In the genomic region with DNA sequence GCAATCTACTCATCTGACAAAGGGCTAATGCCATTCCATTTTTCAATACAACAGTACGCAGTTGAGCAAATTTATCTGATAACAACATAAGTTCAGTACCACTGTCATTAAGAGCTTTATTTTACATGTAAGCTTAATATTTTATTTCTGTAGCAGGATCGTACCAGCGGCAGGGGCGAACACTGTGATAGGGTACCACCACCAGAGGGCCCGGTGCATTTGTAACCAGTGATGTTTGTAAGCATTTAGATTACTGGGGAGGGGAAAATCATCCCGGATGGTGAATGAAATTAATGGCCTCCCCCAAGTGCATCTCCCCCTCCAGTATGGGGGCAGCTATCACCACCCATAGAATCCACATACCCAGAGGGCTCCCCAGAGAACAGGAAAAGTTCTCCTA, we compare ENCODE assay signal across 17 cellular contexts.
DNase-seq lines count a peak whose midpoint lies in the region; ATAC-seq and TF ChIP-seq lines count a peak whose summit lies in the region.
"Had no signal": no experiment of that assay in that cellular context is flagged by ENCODE, and none has a peak within 500 bp of the region (broad histone marks: within the 10 kb centered on the region; RNA-seq: fewer than 3 reads in every experiment).

No MANE protein-coding gene starts in this region.

- H3K4me3 Mint-ChIP-seq in neural progenitor cell: no peak overlapping the region
- H3K4me3 Mint-ChIP-seq in stimulated activated naive B cell treated with anti-CD40 and anti-IgM and Interleukin-4, amounts not matched to agents 10 μg/mL and 1 μg/mL and 100 μg/mL, for 72 hours: no peak overlapping the region
- H3K4me3 Mint-ChIP-seq: CD4-positive, alpha-beta memory T cell had no signal

- no peak overlapping the region for H3K27ac Mint-ChIP-seq in neural progenitor cell
- no peak overlapping the region for H3K27ac Mint-ChIP-seq in stimulated activated naive B cell treated with anti-CD40 and anti-IgM and Interleukin-4, amounts not matched to agents 10 μg/mL and 1 μg/mL and 100 μg/mL, for 72 hours
- H3K27ac Mint-ChIP-seq: CD4-positive, alpha-beta memory T cell had no signal

- no peaks in the 10 kb centered on the region for H3F3A ChIP-seq in neural progenitor cell (ENCODE audit: low read depth)

- H3K9me3 ChIP-seq in HCT116 (ENCODE audit: control insufficient read depth in 1 of 2, insufficient read depth in 1 of 2, low read depth in 1 of 2, low read length in 2 of 2): no peaks in the 10 kb centered on the region
- H3K9me3 ChIP-seq in WERI-Rb-1 (ENCODE audit: severe bottlenecking): peaks cover 6% of the 10 kb centered on the region
- H3K9me3 ChIP-seq in neural progenitor cell (ENCODE audit: low read depth): no peaks in the 10 kb centered on the region
- H3K9me3 ChIP-seq: BE2C, HAP-1 had no signal

- H2AFZ ChIP-seq in HCT116 (ENCODE audit: low read depth, low read length, poor library complexity, severe bottlenecking): no peak overlapping the region
- no peak overlapping the region for H2AFZ ChIP-seq in neural progenitor cell (replicated peaks)

- TF ChIP-seq POLR2A in HCT116 (IDR thresholded peaks at IDR 0.05; ENCODE audit: borderline replicate concordance, extremely low read depth, insufficient read depth, insufficient read length): no peak

- no peaks in the 10 kb centered on the region for H3K4me1 Mint-ChIP-seq in neural progenitor cell
- H3K4me1 Mint-ChIP-seq in stimulated activated naive B cell treated with anti-CD40 and anti-IgM and Interleukin-4, amounts not matched to agents 10 μg/mL and 1 μg/mL and 100 μg/mL, for 72 hours: no peaks in the 10 kb centered on the region
- H3K4me1 Mint-ChIP-seq: CD4-positive, alpha-beta memory T cell had no signal

- H3K9me3 Mint-ChIP-seq in neural progenitor cell: peaks cover 8% of the 10 kb centered on the region
- peaks cover 0 to 2% of the 10 kb centered on the region in 2 donors for H3K9me3 Mint-ChIP-seq in stimulated activated naive B cell treated with anti-CD40 and anti-IgM and Interleukin-4, amounts not matched to agents 10 μg/mL and 1 μg/mL and 100 μg/mL, for 72 hours

- CTCF ChIA-PET in HCT116 (lab: Charles Lee): no interaction called here

- TF ChIP-seq CTCF in C4-2B (conservative IDR thresholded peaks at IDR 0.05) (peak; percentile 17), HCT116 (IDR thresholded peaks at IDR 0.05 in 2 of 3, conservative IDR thresholded peaks at IDR 0.05 in 1 of 3; ENCODE audit: borderline replicate concordance in 1 of 3, insufficient read depth in 1 of 3, low read depth in 2 of 3, low read length in 2 of 3) (peak in 2 of 3 experiments; percentile 15 to 28; a peak in 3 of 6 replicates), WERI-Rb-1 (IDR thresholded peaks at IDR 0.05; ENCODE audit: low read depth, low read length) (0 out of 2 replicates have a peak, but pooled peaks have one; percentile 6), neural progenitor cell (IDR thresholded peaks at IDR 0.05) (peak; percentile 33)

- POLR2A ChIA-PET in HCT116 (lab: Charles Lee): no interaction called here

- ATAC-seq in HCT116 (no peak), GM18520 (IDR thresholded peaks at IDR 0.05; ENCODE audit: unreplicated experiment) (no peak)
- ATAC-seq in stimulated activated naive B cell treated with anti-CD40 and anti-IgM and Interleukin-4, amounts not matched to agents 10 μg/mL and 1 μg/mL and 100 μg/mL, for 72 hours (replicated peaks): no peak
- ATAC-seq: GM12878 had no signal

- H4K20me1 ChIP-seq in HCT116 (ENCODE audit: insufficient read depth) (no peaks in the 10 kb centered on the region), neural progenitor cell (ENCODE audit: low read depth) (no peaks in the 10 kb centered on the region)
- H4K20me1 ChIP-seq: BLaER1 treated with 17β-estradiol and CSF1 and Interleukin-3, amounts not matched to agents 10 nM and 100 nM had no signal

- DNase-seq in HCT116 (ENCODE audit: low read depth, low spot score) (no peak), WERI-Rb-1 (no peak), neural progenitor cell (ENCODE audit: low spot score) (no peak), globus pallidus (ENCODE audit: low spot score) (no peak)
- DNase-seq in stimulated activated naive B cell treated with anti-CD40 and anti-IgM and Interleukin-4, amounts not matched to agents 10 μg/mL and 1 μg/mL and 100 μg/mL, for 72 hours: no peak
- no peak for DNase-seq in activated T-cell treated with anti-CD3 and anti-CD28 coated beads, Interleukin-2, amount 50 U/mL, for 1 hour
- DNase-seq: AML-193; BE2C; Calu3; CD4-positive, alpha-beta memory T cell; COR-L47; DND-41 had no signal

- H3K36me3 Mint-ChIP-seq in neural progenitor cell: peaks cover 6% of the 10 kb centered on the region
- H3K36me3 Mint-ChIP-seq in stimulated activated naive B cell treated with anti-CD40 and anti-IgM and Interleukin-4, amounts not matched to agents 10 μg/mL and 1 μg/mL and 100 μg/mL, for 72 hours: no peaks in the 10 kb centered on the region
- H3K36me3 Mint-ChIP-seq: CD4-positive, alpha-beta memory T cell had no signal

- H3K9me2 ChIP-seq in HCT116 (ENCODE audit: insufficient read depth): no peaks in the 10 kb centered on the region

- H3K27me3 Mint-ChIP-seq in neural progenitor cell (ENCODE audit: insufficient read depth, low read depth): peaks cover 3% of the 10 kb centered on the region
- no peaks in the 10 kb centered on the region for H3K27me3 Mint-ChIP-seq in stimulated activated naive B cell treated with anti-CD40 and anti-IgM and Interleukin-4, amounts not matched to agents 10 μg/mL and 1 μg/mL and 100 μg/mL, for 72 hours
- H3K27me3 Mint-ChIP-seq: CD4-positive, alpha-beta memory T cell had no signal

- intact Hi-C loops in HCT116 (cut with micrococcal nuclease): no loop called here

- H3K27me3 ChIP-seq in HCT116 (ENCODE audit: insufficient read depth, low read length): no peaks in the 10 kb centered on the region
- no peaks in the 10 kb centered on the region for H3K27me3 ChIP-seq in WERI-Rb-1 (ENCODE audit: insufficient read depth, low read depth, severe bottlenecking)
- H3K27me3 ChIP-seq in neural progenitor cell: no peaks in the 10 kb centered on the region
- H3K27me3 ChIP-seq: BE2C; BLaER1 treated with 17β-estradiol and CSF1 and Interleukin-3, amounts not matched to agents 10 nM and 100 nM had no signal

- H3K36me3 ChIP-seq in HCT116 (ENCODE audit: control insufficient read depth in 1 of 2, insufficient read depth in 2 of 2, low read length in 2 of 2) (no peaks in the 10 kb centered on the region), WERI-Rb-1 (no peaks in the 10 kb centered on the region), neural progenitor cell (no peaks in the 10 kb centered on the region)
- H3K36me3 ChIP-seq: BE2C; BLaER1 treated with 17β-estradiol and CSF1 and Interleukin-3, amounts not matched to agents 10 nM and 100 nM; HAP-1 had no signal

- RAD21 ChIA-PET in HCT116 (lab: Charles Lee; ENCODE audit: low non-redundant PET in 1 of 2, low total read pairs in 2 of 2, uncharacterized antibody in 2 of 2, unreplicated experiment in 2 of 2): no interaction called here

- H3K4me2 ChIP-seq in HCT116 (ENCODE audit: low read length) (no peak overlapping the region), neural progenitor cell (no peak overlapping the region)
- H3K4me2 ChIP-seq: BLaER1 treated with 17β-estradiol and CSF1 and Interleukin-3, amounts not matched to agents 10 nM and 100 nM had no signal

- H3K79me2 ChIP-seq in HCT116 (ENCODE audit: insufficient read depth, low read length) (no peaks in the 10 kb centered on the region), neural progenitor cell (ENCODE audit: low read depth) (no peaks in the 10 kb centered on the region)

- H3K9ac ChIP-seq in HCT116 (ENCODE audit: low read length) (no peak overlapping the region), neural progenitor cell (no peak overlapping the region)
- H3K9ac ChIP-seq: BLaER1 treated with 17β-estradiol and CSF1 and Interleukin-3, amounts not matched to agents 10 nM and 100 nM had no signal

- no peak for TF ChIP-seq RAD21 in HCT116 (IDR thresholded peaks at IDR 0.05; ENCODE audit: low read depth)

- BruUV-seq in HCT116 (replicated peaks; lab: Mats Ljungman, UMichigan): no TSS peak

- no peaks in the 10 kb centered on the region for H3K4me1 ChIP-seq in HCT116 (ENCODE audit: control insufficient read depth in 1 of 2, insufficient read depth in 2 of 2, low read length in 2 of 2)
- no peaks in the 10 kb centered on the region for H3K4me1 ChIP-seq in neural progenitor cell
- H3K4me1 ChIP-seq: BE2C; BLaER1 treated with 17β-estradiol and CSF1 and Interleukin-3, amounts not matched to agents 10 nM and 100 nM; HAP-1 had no signal

- no peak overlapping the region for H3K4me3 ChIP-seq in HCT116 (replicated peaks in 1 of 2; ENCODE audit: low read depth in 1 of 2, low read length in 2 of 2)
- H3K4me3 ChIP-seq in WERI-Rb-1 (ENCODE audit: low read depth, low read length): no peak overlapping the region
- no peak overlapping the region for H3K4me3 ChIP-seq in neural progenitor cell
- H3K4me3 ChIP-seq: BLaER1 treated with 17β-estradiol and CSF1 and Interleukin-3, amounts not matched to agents 10 nM and 100 nM; GM12878; HAP-1 had no signal

- no peak overlapping the region for H3K27ac ChIP-seq in C4-2B
- H3K27ac ChIP-seq in HCT116 (ENCODE audit: low read depth, low read length): no peak overlapping the region
- H3K27ac ChIP-seq in WERI-Rb-1: no peak overlapping the region
- no peak overlapping the region for H3K27ac ChIP-seq in neural progenitor cell
- H3K27ac ChIP-seq: BLaER1 treated with 17β-estradiol and CSF1 and Interleukin-3, amounts not matched to agents 10 nM and 100 nM had no signal

TF ChIP-seq in HCT116, 20 proteins besides CTCF, POLR2A, EP300 and RAD21 (continues in another document):
- TF ChIP-seq, protein P1, sequence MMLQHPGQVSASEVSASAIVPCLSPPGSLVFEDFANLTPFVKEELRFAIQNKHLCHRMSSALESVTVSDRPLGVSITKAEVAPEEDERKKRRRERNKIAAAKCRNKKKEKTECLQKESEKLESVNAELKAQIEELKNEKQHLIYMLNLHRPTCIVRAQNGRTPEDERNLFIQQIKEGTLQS (IDR thresholded peaks at IDR 0.05): no peak
- no peak for TF ChIP-seq POLR2AphosphoS5 (IDR thresholded peaks at IDR 0.05; ENCODE audit: low read depth, low read length)
- TF ChIP-seq YY1 (IDR thresholded peaks at IDR 0.05; ENCODE audit: extremely low read depth, insufficient replicate concordance, low read depth, low read length): no peak
- TF ChIP-seq TCF7L2 (IDR thresholded peaks at IDR 0.05; ENCODE audit: borderline replicate concordance, extremely low read depth, insufficient read depth, insufficient read length): no peak
- TF ChIP-seq, protein P2, sequence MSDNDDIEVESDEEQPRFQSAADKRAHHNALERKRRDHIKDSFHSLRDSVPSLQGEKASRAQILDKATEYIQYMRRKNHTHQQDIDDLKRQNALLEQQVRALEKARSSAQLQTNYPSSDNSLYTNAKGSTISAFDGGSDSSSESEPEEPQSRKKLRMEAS (IDR thresholded peaks at IDR 0.05): no peak
- TF ChIP-seq SIN3A (IDR thresholded peaks at IDR 0.05; ENCODE audit: low read depth): no peak
- TF ChIP-seq EZH2 (IDR thresholded peaks at IDR 0.05): no peak
- TF ChIP-seq CEBPB (IDR thresholded peaks at IDR 0.05; ENCODE audit: low read depth): no peak
- no peak for TF ChIP-seq SRF (IDR thresholded peaks at IDR 0.05; ENCODE audit: low read depth)
- TF ChIP-seq SP1 (IDR thresholded peaks at IDR 0.05; ENCODE audit: low read depth): no peak
